Comparison of ENCODE assay signal across 23 cellular contexts in the genomic region with DNA sequence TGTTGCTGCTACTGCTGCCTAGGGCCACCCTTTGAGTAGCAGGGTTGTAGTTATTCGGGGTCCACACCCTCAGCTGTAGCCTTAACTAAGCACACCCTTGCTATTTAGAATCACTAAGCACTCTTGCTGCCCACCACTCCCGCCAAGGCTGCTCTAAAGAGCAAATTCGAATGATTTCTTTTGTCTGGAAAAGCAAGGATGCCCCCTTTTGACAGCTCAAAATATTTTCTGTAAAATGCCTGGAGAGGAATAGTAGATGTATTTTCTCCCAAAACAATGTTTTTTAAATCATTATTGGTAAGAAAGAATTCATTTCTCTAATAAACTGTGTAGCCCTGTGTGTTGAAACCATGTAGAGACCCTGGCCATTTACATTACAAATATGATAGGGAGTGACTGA.
DNase-seq lines count a peak whose midpoint lies in the region; ATAC-seq, FAIRE-seq and TF ChIP-seq lines count a peak whose summit lies in the region.
"Had no signal": no experiment of that assay in that cellular context is flagged by ENCODE, and none has a peak within 500 bp of the region (broad histone marks: within the 10 kb centered on the region; RNA-seq: fewer than 3 reads in every experiment).

No MANE protein-coding gene starts in this region.

- TF ChIP-seq EP300 in HepG2 (IDR thresholded peaks at IDR 0.05; ENCODE audit: low read depth in 2 of 2, low read length in 2 of 2) (no peak), HepG2 (CRISPR knock-in tag; IDR thresholded peaks at IDR 0.05; ENCODE audit: borderline replicate concordance) (no peak)

- H3K4me2 ChIP-seq in HepG2 (ENCODE audit: low read depth, low read length): no peak overlapping the region

- no peak overlapping the region for H2AFZ ChIP-seq in HepG2 (ENCODE audit: low read length)

- TF ChIP-seq RAD21 in HepG2 (CRISPR knock-in tag; IDR thresholded peaks at IDR 0.05): no peak

- H3K36me3 Mint-ChIP-seq in WTC11: no peaks in the 10 kb centered on the region
- H3K36me3 Mint-ChIP-seq: activated naive CD8-positive, alpha-beta T cell treated with anti-CD3 and anti-CD28 coated beads, Interleukin-2, amount 10 ng/mL, durations not matched to agents 7 days and 5 days; IgD-negative memory B cell; immature natural killer cell; natural killer cell; type B pancreatic cell had no signal

- H3K4me1 Mint-ChIP-seq in WTC11: peaks cover 26% of the 10 kb centered on the region

- peak; percentile 20; the same call in 2 of the 3 replicates for ATAC-seq in HepG2
- no peak for ATAC-seq in right lobe of liver
- ATAC-seq in WTC11: peak; percentile 13; the same call in 1 of the 2 replicates

- no peak overlapping the region for H3K4me3 Mint-ChIP-seq in WTC11
- H3K4me3 Mint-ChIP-seq: activated B cell treated with CpG ODN at 0.5 μM for 24 hours; activated naive CD8-positive, alpha-beta T cell treated with anti-CD3 and anti-CD28 coated beads, Interleukin-2, amount 10 ng/mL, durations not matched to agents 7 days and 5 days; activated T-cell treated with anti-CD3 and anti-CD28 coated beads, Interleukin-2, amount 50 U/mL, for 24 hours; IgD-negative memory B cell; immature natural killer cell; natural killer cell; type B pancreatic cell had no signal

- H3K9me3 ChIP-seq in HepG2 (ENCODE audit: low read length) (no peaks in the 10 kb centered on the region), right lobe of liver (no peaks in the 10 kb centered on the region)
- H3K9me3 ChIP-seq: BE2C, mucosa of descending colon had no signal

- TF ChIP-seq POLR2A in HepG2 (IDR thresholded peaks at IDR 0.05; ENCODE audit: insufficient read depth in 1 of 2, low read depth in 2 of 2, low read length in 2 of 2) (no peak), right lobe of liver (IDR thresholded peaks at IDR 0.05) (no peak)

- 22% methylated on average over 3 of the region's 3 CpGs for WGBS in HepG2 (ENCODE audit: low lambda C conversion rate)
- WGBS in right lobe of liver (ENCODE audit: insufficient coverage, low coverage, low lambda C conversion rate, missing lambda C conversion rate): 33% methylated on average over 3 of the region's 3 CpGs

- TF ChIP-seq CTCF in HepG2 (CRISPR knock-in tag; IDR thresholded peaks at IDR 0.05) (no peak), right lobe of liver (IDR thresholded peaks at IDR 0.05) (no peak), WTC11 (IDR thresholded peaks at IDR 0.05) (no peak)

- in situ Hi-C loops in HepG2 (cut with HindIII; ENCODE audit: extremely low pct_ligation_motif_present, low pct_unique_long_range_greater_than_20kb): no loop called here

- BruUV-seq in HepG2 (replicated peaks; lab: Mats Ljungman, UMichigan): no TSS peak

- H3K27ac Mint-ChIP-seq in WTC11: no peak overlapping the region
- H3K27ac Mint-ChIP-seq: activated B cell treated with CpG ODN at 0.5 μM for 24 hours; activated naive CD8-positive, alpha-beta T cell treated with anti-CD3 and anti-CD28 coated beads, Interleukin-2, amount 10 ng/mL, durations not matched to agents 7 days and 5 days; activated T-cell treated with anti-CD3 and anti-CD28 coated beads, Interleukin-2, amount 50 U/mL, for 24 hours; IgD-negative memory B cell; immature natural killer cell; natural killer cell; type B pancreatic cell had no signal

- H3K4me1 ChIP-seq in HepG2 (ENCODE audit: insufficient read depth, low read length) (no peaks in the 10 kb centered on the region), right lobe of liver (no peaks in the 10 kb centered on the region)
- H3K4me1 ChIP-seq: BE2C had no signal

- H4K20me1 ChIP-seq in HepG2 (ENCODE audit: insufficient read depth, low read length): no peaks in the 10 kb centered on the region

- DNase-seq in HepG2 (ENCODE audit: low spot score) (no peak), right lobe of liver (no peak), NCI-H2227 treated with DMSO at 0.1 percent for 48 hours (lab: John Stamatoyannopoulos, UW) (peak; percentile 3), WTC11 (ENCODE audit: low spot score) (no peak), superior temporal gyrus (ENCODE audit: extremely low spot score) (peak; percentile 40), GM19238 (ENCODE audit: insufficient read length, low spot score) (no peak), activated gamma-delta T cell (lab: John Stamatoyannopoulos, UW) (no peak)
- DNase-seq in stimulated activated CD4-positive, alpha-beta T cell treated with anti-CD3 and anti-CD28 coated beads, Interleukin-4, amount 100 ng/mL, for 1 hour: no peak
- DNase-seq: activated B cell treated with CpG ODN at 0.5 μM for 24 hours; activated CD4-positive, alpha-beta T cell treated with anti-CD3 and anti-CD28 coated beads, Interleukin-2, amount 50 U/mL, for 1 hour; activated naive CD8-positive, alpha-beta T cell treated with anti-CD3 and anti-CD28 coated beads, Interleukin-2, amount 10 ng/mL, durations not matched to agents 7 days and 5 days; aorta; BE2C; left colon; SIG-M5 had no signal

- no peaks in the 10 kb centered on the region for H3K79me2 ChIP-seq in HepG2 (ENCODE audit: insufficient read depth, low read length)

- no peaks in the 10 kb centered on the region for H3K9me3 Mint-ChIP-seq in WTC11
- H3K9me3 Mint-ChIP-seq: activated B cell treated with CpG ODN at 0.5 μM for 24 hours; activated naive CD8-positive, alpha-beta T cell treated with anti-CD3 and anti-CD28 coated beads, Interleukin-2, amount 10 ng/mL, durations not matched to agents 7 days and 5 days; activated T-cell treated with anti-CD3 and anti-CD28 coated beads, Interleukin-2, amount 50 U/mL, for 24 hours; immature natural killer cell; natural killer cell; type B pancreatic cell had no signal

- H3K9ac ChIP-seq in HepG2 (ENCODE audit: insufficient read depth, low read depth, low read length): no peak overlapping the region

- H3K27me3 ChIP-seq in HepG2 (ENCODE audit: control insufficient read depth in 1 of 2, insufficient read depth in 2 of 2, low read length in 2 of 2) (peaks cover 0 to 10% of the 10 kb centered on the region in 2 experiments; a peak in 2 of 5 replicates), right lobe of liver (no peaks in the 10 kb centered on the region)
- H3K27me3 ChIP-seq: BE2C had no signal

- H3K4me3 ChIP-seq in HepG2 (replicated peaks in 1 of 3; ENCODE audit: insufficient read depth in 1 of 3, low read depth in 2 of 3, low read length in 3 of 3): no peak overlapping the region
- H3K4me3 ChIP-seq in right lobe of liver: no peak overlapping the region
- H3K4me3 ChIP-seq: mucosa of descending colon had no signal

- POLR2A ChIA-PET in HepG2 (lab: Yijun Ruan, JAX): no interaction called here
- POLR2A ChIA-PET in WTC11 (lab: Charles Lee): no interaction called here

- H3K36me3 ChIP-seq in HepG2 (replicated peaks in 1 of 2; ENCODE audit: control insufficient read depth in 1 of 2, insufficient read depth in 2 of 2, low read length in 2 of 2) (no peaks in the 10 kb centered on the region), right lobe of liver (no peaks in the 10 kb centered on the region)
- H3K36me3 ChIP-seq: BE2C had no signal

- H3K27ac ChIP-seq in HepG2 (ENCODE audit: extremely low read length, insufficient read depth, low read length): no peak overlapping the region
- H3K27ac ChIP-seq in right lobe of liver: no peak overlapping the region

- FAIRE-seq in HepG2 (lab: Jason Lieb, UNC): no peak
- FAIRE-seq: bronchial epithelial cell, RCC 7860 had no signal

- intact Hi-C loops in HepG2 (cut with micrococcal nuclease; ENCODE audit: unreplicated experiment) (no loop called here), right lobe of liver (cut with DNase I) (no loop called here)

- CTCF ChIA-PET in HepG2 (lab: Yijun Ruan, JAX; ENCODE audit: low intra/inter-chr PET ratio, low total read pairs): interaction anchor here (0.7 to 1.1 kb wide), 2 partner anchors 115 to 324 kb away, joined by 3 read pairs; no protein-coding TSS in a partner anchor
- CTCF ChIA-PET in WTC11 (lab: Charles Lee): interaction anchor here (0.6 to 5.1 kb wide), 54 partner anchors 10 to 1706 kb away, joined by 3 to 49 read pairs (median 5); partner anchors contain the start of gene PAPOLG

- H3K27me3 Mint-ChIP-seq in WTC11 (ENCODE audit: low read depth): no peaks in the 10 kb centered on the region; the same call in 1 of the 2 replicates

TF ChIP-seq in HepG2, 621 proteins besides CTCF, POLR2A, EP300 and RAD21 (continues in another document):
- TF ChIP-seq, protein P1, sequence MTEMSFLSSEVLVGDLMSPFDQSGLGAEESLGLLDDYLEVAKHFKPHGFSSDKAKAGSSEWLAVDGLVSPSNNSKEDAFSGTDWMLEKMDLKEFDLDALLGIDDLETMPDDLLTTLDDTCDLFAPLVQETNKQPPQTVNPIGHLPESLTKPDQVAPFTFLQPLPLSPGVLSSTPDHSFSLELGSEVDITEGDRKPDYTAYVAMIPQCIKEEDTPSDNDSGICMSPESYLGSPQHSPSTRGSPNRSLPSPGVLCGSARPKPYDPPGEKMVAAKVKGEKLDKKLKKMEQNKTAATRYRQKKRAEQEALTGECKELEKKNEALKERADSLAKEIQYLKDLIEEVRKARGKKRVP (CRISPR knock-in tag; IDR thresholded peaks at IDR 0.05): no peak
- TF ChIP-seq CCAR2 (optimal IDR thresholded peaks at IDR 0.05; ENCODE audit: low read depth, low read length) (no peak), FLYWCH1 (CRISPR knock-in tag; IDR thresholded peaks at IDR 0.05) (no peak), KAT8 (CRISPR knock-in tag; IDR thresholded peaks at IDR 0.05) (no peak), ZFAT (CRISPR knock-in tag; conservative IDR thresholded peaks at IDR 0.05) (no peak), RBAK (CRISPR knock-in tag; IDR thresholded peaks at IDR 0.05) (no peak)

TF ChIP-seq in WTC11, 78 proteins besides CTCF, POLR2A, EP300 and RAD21 (continues in another document):
- TF ChIP-seq, protein P2, sequence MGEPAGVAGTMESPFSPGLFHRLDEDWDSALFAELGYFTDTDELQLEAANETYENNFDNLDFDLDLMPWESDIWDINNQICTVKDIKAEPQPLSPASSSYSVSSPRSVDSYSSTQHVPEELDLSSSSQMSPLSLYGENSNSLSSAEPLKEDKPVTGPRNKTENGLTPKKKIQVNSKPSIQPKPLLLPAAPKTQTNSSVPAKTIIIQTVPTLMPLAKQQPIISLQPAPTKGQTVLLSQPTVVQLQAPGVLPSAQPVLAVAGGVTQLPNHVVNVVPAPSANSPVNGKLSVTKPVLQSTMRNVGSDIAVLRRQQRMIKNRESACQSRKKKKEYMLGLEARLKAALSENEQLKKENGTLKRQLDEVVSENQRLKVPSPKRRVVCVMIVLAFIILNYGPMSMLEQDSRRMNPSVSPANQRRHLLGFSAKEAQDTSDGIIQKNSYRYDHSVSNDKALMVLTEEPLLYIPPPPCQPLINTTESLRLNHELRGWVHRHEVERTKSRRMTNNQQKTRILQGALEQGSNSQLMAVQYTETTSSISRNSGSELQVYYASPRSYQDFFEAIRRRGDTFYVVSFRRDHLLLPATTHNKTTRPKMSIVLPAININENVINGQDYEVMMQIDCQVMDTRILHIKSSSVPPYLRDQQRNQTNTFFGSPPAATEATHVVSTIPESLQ (CRISPR knock-in tag; IDR thresholded peaks at IDR 0.05): no peak
- TF ChIP-seq JUN (CRISPR knock-in tag; IDR thresholded peaks at IDR 0.05) (no peak), GRHL2 (CRISPR knock-in tag; IDR thresholded peaks at IDR 0.05; ENCODE audit: insufficient replicate concordance, severe bottlenecking) (no peak)

Comparison
In these comparisons a context has a peak if more than half of its experiments do, and no peak if none do; other contexts are left out.
1. ATAC-seq: peak in HepG2 (single experiment) and WTC11 (single experiment); none in right lobe of liver (0 of 4).
2. DNase-seq: peak in NCI-H2227 treated with DMSO at 0.1 percent for 48 hours (single experiment) and superior temporal gyrus (single experiment); none in HepG2 (single experiment), right lobe of liver (0 of 3), WTC11 (single experiment), GM19238 (single experiment), activated gamma-delta T cell (single experiment) and stimulated activated CD4-positive, alpha-beta T cell treated with anti-CD3 and anti-CD28 coated beads, Interleukin-4, amount 100 ng/mL, for 1 hour (single experiment).